ENCODE assay signal across 1 cellular context in genomic region chr10:74000244-74000643, GRCh38.
A peak's percentile ranks its signal among the peaks of the same experiment; 100 is the strongest.
TF ChIP-seq lines count a peak whose summit lies in the region.

No MANE protein-coding gene starts in this region.

TF ChIP-seq in HCT116, 20 proteins besides CTCF, POLR2A, EP300 and RAD21:
- 0 out of 2 replicates have a peak, but pooled peaks have one; percentile 19 for TF ChIP-seq POLR2AphosphoS5 (IDR thresholded peaks at IDR 0.05; ENCODE audit: low read depth, low read length)
